1 cellular context compared by ENCODE assay signal in the genomic region with DNA sequence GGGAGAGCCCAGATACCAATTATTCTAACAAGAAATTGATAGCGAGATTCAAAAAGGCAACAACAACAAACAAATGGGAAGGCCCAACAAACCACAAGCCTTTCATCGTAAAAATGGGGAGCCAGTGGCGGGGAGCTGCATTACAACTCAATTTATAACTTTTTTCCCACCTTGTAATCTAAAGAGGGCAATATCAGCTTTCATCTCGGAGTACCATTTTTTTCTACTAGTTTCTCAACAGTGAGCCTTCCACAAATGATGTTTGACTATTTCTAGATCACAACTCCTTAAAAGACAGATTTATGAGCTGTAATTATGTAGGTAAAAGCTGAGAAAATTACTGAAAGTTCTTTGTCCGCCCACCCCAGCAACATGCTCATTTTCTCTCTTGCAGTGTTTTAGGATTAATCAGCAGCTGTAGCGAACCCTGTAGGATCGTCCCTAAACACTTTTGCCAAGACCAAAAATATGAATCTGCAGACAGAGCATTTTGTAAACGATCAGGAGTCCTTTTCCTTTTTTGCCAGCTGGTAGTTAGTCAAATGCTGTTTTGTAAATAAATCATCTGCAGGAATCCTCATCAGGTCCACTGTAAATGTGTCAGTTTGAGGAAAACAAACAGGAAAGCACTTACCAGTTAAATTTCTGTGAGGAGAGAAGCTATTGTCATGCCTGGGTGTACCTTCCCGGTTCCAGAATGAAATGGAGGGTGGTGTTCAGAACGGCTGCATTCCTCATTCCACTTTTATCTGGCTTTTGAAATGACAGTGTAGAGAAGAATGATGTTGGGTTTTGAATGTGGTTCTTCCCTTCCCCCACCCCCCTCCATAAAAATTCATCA.
TF ChIP-seq lines count a peak whose summit lies in the region.

No MANE protein-coding gene starts in this region.

TF ChIP-seq in HCT116, 20 proteins besides CTCF, POLR2A, EP300 and RAD21:
- TF ChIP-seq, protein P1, sequence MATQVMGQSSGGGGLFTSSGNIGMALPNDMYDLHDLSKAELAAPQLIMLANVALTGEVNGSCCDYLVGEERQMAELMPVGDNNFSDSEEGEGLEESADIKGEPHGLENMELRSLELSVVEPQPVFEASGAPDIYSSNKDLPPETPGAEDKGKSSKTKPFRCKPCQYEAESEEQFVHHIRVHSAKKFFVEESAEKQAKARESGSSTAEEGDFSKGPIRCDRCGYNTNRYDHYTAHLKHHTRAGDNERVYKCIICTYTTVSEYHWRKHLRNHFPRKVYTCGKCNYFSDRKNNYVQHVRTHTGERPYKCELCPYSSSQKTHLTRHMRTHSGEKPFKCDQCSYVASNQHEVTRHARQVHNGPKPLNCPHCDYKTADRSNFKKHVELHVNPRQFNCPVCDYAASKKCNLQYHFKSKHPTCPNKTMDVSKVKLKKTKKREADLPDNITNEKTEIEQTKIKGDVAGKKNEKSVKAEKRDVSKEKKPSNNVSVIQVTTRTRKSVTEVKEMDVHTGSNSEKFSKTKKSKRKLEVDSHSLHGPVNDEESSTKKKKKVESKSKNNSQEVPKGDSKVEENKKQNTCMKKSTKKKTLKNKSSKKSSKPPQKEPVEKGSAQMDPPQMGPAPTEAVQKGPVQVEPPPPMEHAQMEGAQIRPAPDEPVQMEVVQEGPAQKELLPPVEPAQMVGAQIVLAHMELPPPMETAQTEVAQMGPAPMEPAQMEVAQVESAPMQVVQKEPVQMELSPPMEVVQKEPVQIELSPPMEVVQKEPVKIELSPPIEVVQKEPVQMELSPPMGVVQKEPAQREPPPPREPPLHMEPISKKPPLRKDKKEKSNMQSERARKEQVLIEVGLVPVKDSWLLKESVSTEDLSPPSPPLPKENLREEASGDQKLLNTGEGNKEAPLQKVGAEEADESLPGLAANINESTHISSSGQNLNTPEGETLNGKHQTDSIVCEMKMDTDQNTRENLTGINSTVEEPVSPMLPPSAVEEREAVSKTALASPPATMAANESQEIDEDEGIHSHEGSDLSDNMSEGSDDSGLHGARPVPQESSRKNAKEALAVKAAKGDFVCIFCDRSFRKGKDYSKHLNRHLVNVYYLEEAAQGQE (IDR thresholded peaks at IDR 0.05; ENCODE audit: low read depth) = no peak
- TF ChIP-seq EGR1 (IDR thresholded peaks at IDR 0.05; ENCODE audit: low read depth) (no peak), ELF1 (IDR thresholded peaks at IDR 0.05; ENCODE audit: borderline replicate concordance, low read depth) (no peak), SP1 (IDR thresholded peaks at IDR 0.05; ENCODE audit: low read depth) (no peak), FOSL1 (IDR thresholded peaks at IDR 0.05; ENCODE audit: low read depth) (no peak), CEBPB (IDR thresholded peaks at IDR 0.05; ENCODE audit: low read depth) (no peak), JUND (IDR thresholded peaks at IDR 0.05) (no peak), EZH2phosphoT487 (IDR thresholded peaks at IDR 0.05; ENCODE audit: borderline replicate concordance) (no peak), SIN3A (IDR thresholded peaks at IDR 0.05; ENCODE audit: low read depth) (no peak), TCF7L2 (IDR thresholded peaks at IDR 0.05; ENCODE audit: borderline replicate concordance, extremely low read depth, insufficient read depth, insufficient read length) (no peak), ZNF274 (IDR thresholded peaks at IDR 0.05; ENCODE audit: low read depth, low read length) (no peak), EZH2 (IDR thresholded peaks at IDR 0.05) (no peak), ZFX (IDR thresholded peaks at IDR 0.05) (no peak), YY1 (IDR thresholded peaks at IDR 0.05; ENCODE audit: extremely low read depth, insufficient replicate concordance, low read depth, low read length) (no peak), CBX3 (IDR thresholded peaks at IDR 0.05; ENCODE audit: low read depth) (no peak), POLR2AphosphoS5 (IDR thresholded peaks at IDR 0.05; ENCODE audit: low read depth, low read length) (no peak), SRF (IDR thresholded peaks at IDR 0.05; ENCODE audit: low read depth) (no peak)
- TF ChIP-seq, protein P2, sequence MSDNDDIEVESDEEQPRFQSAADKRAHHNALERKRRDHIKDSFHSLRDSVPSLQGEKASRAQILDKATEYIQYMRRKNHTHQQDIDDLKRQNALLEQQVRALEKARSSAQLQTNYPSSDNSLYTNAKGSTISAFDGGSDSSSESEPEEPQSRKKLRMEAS (IDR thresholded peaks at IDR 0.05) = no peak
- TF ChIP-seq, protein P3, sequence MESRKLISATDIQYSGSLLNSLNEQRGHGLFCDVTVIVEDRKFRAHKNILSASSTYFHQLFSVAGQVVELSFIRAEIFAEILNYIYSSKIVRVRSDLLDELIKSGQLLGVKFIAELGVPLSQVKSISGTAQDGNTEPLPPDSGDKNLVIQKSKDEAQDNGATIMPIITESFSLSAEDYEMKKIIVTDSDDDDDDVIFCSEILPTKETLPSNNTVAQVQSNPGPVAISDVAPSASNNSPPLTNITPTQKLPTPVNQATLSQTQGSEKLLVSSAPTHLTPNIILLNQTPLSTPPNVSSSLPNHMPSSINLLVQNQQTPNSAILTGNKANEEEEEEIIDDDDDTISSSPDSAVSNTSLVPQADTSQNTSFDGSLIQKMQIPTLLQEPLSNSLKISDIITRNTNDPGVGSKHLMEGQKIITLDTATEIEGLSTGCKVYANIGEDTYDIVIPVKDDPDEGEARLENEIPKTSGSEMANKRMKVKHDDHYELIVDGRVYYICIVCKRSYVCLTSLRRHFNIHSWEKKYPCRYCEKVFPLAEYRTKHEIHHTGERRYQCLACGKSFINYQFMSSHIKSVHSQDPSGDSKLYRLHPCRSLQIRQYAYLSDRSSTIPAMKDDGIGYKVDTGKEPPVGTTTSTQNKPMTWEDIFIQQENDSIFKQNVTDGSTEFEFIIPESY (IDR thresholded peaks at IDR 0.05; ENCODE audit: extremely low read depth, insufficient replicate concordance, low read length) = no peak
- TF ChIP-seq, protein P4, sequence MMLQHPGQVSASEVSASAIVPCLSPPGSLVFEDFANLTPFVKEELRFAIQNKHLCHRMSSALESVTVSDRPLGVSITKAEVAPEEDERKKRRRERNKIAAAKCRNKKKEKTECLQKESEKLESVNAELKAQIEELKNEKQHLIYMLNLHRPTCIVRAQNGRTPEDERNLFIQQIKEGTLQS (IDR thresholded peaks at IDR 0.05) = no peak
